ENCODE assay signal across 25 cellular contexts in genomic region chr13:95030948-95031347, GRCh38.
"Had no signal": no experiment of that assay in that cellular context is flagged by ENCODE, and none has a peak within 500 bp of the region (broad histone marks: within the 10 kb centered on the region; RNA-seq: fewer than 3 reads in every experiment).

No MANE protein-coding gene starts in this region.

- H3K36me3 ChIP-seq: suprapubic skin, thoracic aorta, thyroid gland, tibial artery, tibial nerve, transverse colon, upper lobe of left lung, vagina had no signal

- DNase-seq: stimulated activated CD4-positive, alpha-beta T cell treated with anti-CD3 and anti-CD28 coated beads, Interleukin-2, amount 100 ng/mL, for 48 hours; stimulated activated CD4-positive, alpha-beta T cell treated with anti-CD3 and anti-CD28 coated beads, Interleukin-4, amount 100 ng/mL, for 1 hour; stimulated activated CD4-positive, alpha-beta T cell treated with anti-CD3 and anti-CD28 coated beads, Interleukin-4, amount 100 ng/mL, for 24 hours; stimulated activated CD4-positive, alpha-beta T cell treated with anti-CD3 and anti-CD28 coated beads, Interleukin-4, amount 100 ng/mL, for 4 hours; stimulated activated CD8-positive, alpha-beta memory T cell treated with anti-CD3 and anti-CD28 coated beads, Interleukin-4, amount 100 ng/mL, for 48 hours; stimulated activated naive B cell treated with anti-CD40 and anti-IgM and Interleukin-4, amounts not matched to agents 10 μg/mL and 1 μg/mL and 100 μg/mL, for 72 hours; stimulated activated naive CD4-positive, alpha-beta T cell; stimulated activated naive CD4-positive, alpha-beta T cell treated with Interleukin-2 at 50 U/mL for 16 hours; stimulated activated naive CD8-positive, alpha-beta T cell treated with anti-CD3 and anti-CD28 coated beads, Interleukin-15, amount 100 ng/mL, for 72 hours; stimulated activated naive CD8-positive, alpha-beta T cell treated with anti-CD3 and anti-CD28 coated beads, Interleukin-15, Interleukin-2, amounts not matched to agents 100 U/mL and 50 U/mL, for 24 hours; stomach; substantia nigra; testis; thyroid gland; tibial artery; transverse colon; trophoblast cell; upper lobe of left lung; upper lobe of right lung had no signal

- H3K9me3 ChIP-seq: stomach, suprapubic skin, testis, thoracic aorta, thyroid gland, tibial artery, tibial nerve, transverse colon, upper lobe of left lung, upper lobe of right lung, vagina had no signal

- H3K4me3 ChIP-seq: stomach, suprapubic skin, testis, thoracic aorta, thyroid gland, tibial artery, tibial nerve, transverse colon, upper lobe of left lung, upper lobe of right lung, vagina had no signal

- H3K4me1 ChIP-seq: stomach, suprapubic skin, testis, thyroid gland, tibial artery, tibial nerve, transverse colon, upper lobe of right lung, vagina had no signal

- ATAC-seq: stimulated activated effector memory CD8-positive, alpha-beta T cell treated with anti-CD3 and anti-CD28 coated beads, Interleukin-12 subunit alpha, Interleukin-12 subunit beta, amount 100 ng/mL, for 72 hours; stimulated activated memory B cell treated with anti-CD40 and anti-IgM and Interleukin-4, amounts not matched to agents 10 μg/mL and 1 μg/mL and 100 μg/mL, for 72 hours; stimulated activated naive B cell treated with anti-CD40 and anti-IgM and Interleukin-4, amounts not matched to agents 10 μg/mL and 1 μg/mL and 100 μg/mL, for 72 hours; stimulated activated naive CD8-positive, alpha-beta T cell treated with anti-CD3 and anti-CD28 coated beads, Interleukin-15, amount 100 ng/mL, for 72 hours; stimulated activated naive CD8-positive, alpha-beta T cell treated with anti-CD3 and anti-CD28 coated beads, Interleukin-15, Interleukin-2, amounts not matched to agents 100 U/mL and 50 U/mL, for 24 hours; upper lobe of right lung had no signal

- H3K27me3 ChIP-seq: stomach, suprapubic skin, testis, thyroid gland, tibial artery, tibial nerve, transverse colon, upper lobe of left lung, upper lobe of right lung, vagina had no signal

- H3K27ac ChIP-seq: stomach, suprapubic skin, testis, thoracic aorta, thyroid gland, tibial artery, tibial nerve, transverse colon, upper lobe of left lung, upper lobe of right lung, vagina had no signal
